19 cellular contexts compared by ENCODE assay signal in the genomic region with DNA sequence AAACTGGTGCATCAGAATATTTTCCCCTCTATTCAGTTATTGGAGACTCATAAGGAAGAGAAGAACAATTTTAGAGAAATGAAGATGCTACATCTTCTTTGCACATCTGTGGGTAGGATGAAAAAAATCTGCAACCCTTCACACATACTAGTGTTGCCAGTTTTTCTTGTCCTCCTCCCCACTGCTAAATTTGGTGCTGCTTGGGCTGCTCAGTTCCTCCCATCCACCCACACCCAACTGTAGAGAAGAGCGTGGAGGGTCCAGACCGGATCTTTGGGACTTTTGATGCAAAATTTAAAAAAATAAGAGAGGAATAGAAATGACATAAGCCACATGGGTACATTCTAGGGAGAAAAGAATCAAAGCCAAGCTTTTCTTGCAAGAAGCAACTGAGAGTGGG.
"Had no signal": no experiment of that assay in that cellular context is flagged by ENCODE, and none has a peak within 500 bp of the region (broad histone marks: within the 10 kb centered on the region; RNA-seq: fewer than 3 reads in every experiment).

No MANE protein-coding gene starts in this region.

- H3K4me1 ChIP-seq: gastrocnemius medialis, stomach, thyroid gland had no signal

- H3K9me3 ChIP-seq: gastrocnemius medialis, spleen, stomach, thyroid gland had no signal

- H3K27ac ChIP-seq: gastrocnemius medialis, stomach, thyroid gland had no signal

- H3K36me3 ChIP-seq: gastrocnemius medialis, spleen, stomach, thyroid gland had no signal

- H3K9me3 Mint-ChIP-seq: nephron, type B pancreatic cell had no signal

- DNase-seq: central memory CD4-positive, alpha-beta T cell; cortex of kidney; effector memory CD4-positive, alpha-beta T cell; gastrocnemius medialis; glutamatergic neuron; left colon; left ventricle myocardium superior; spleen; stimulated activated CD4-positive, alpha-beta T cell treated with anti-CD3 and anti-CD28 coated beads, Interleukin-15, amount 100 ng/mL, for 24 hours; stimulated activated CD4-positive, alpha-beta T cell treated with anti-CD3 and anti-CD28 coated beads, Interleukin-1b, Interleukin-23, amount 100 ng/mL, for 48 hours; stimulated activated CD4-positive, alpha-beta T cell treated with anti-CD3 and anti-CD28 coated beads, Interleukin-4, amount 100 ng/mL, for 24 hours; stimulated activated naive CD4-positive, alpha-beta T cell; stomach; substantia nigra; thyroid gland had no signal

- H3K4me3 ChIP-seq: gastrocnemius medialis, lung, spleen, stomach, thyroid gland had no signal

- H3K4me1 Mint-ChIP-seq: nephron had no signal

- H3K27ac Mint-ChIP-seq: nephron, type B pancreatic cell had no signal

- H3K36me3 Mint-ChIP-seq: type B pancreatic cell had no signal

- ATAC-seq: gastrocnemius medialis, left colon, left ventricle myocardium superior, sciatic nerve had no signal

- H3K4me3 Mint-ChIP-seq: nephron, type B pancreatic cell had no signal

- H3K27me3 ChIP-seq: gastrocnemius medialis, spleen, stomach, thyroid gland had no signal
